Comparison of ENCODE assay signal across 21 cellular contexts in genomic region chr3:16538505-16538904, GRCh38.
"Had no signal": no experiment of that assay in that cellular context is flagged by ENCODE, and none has a peak within 500 bp of the region (broad histone marks: within the 10 kb centered on the region; RNA-seq: fewer than 3 reads in every experiment).

No MANE protein-coding gene starts in this region.

- H3K27ac ChIP-seq: brain microvascular endothelial cell, colonic mucosa, epithelial cell of prostate, lower lobe of right lung, thoracic aorta had no signal

- DNase-seq: activated CD4-positive, alpha-beta memory T cell treated with anti-CD3 and anti-CD28 coated beads, Interleukin-2, amount 10 ng/mL, durations not matched to agents 7 days and 5 days; activated CD4-positive, alpha-beta T cell treated with anti-CD3 and anti-CD28 coated beads for 4 hours; activated CD8-positive, alpha-beta memory T cell treated with anti-CD3 and anti-CD28 coated beads, Interleukin-2, amount 10 ng/mL, durations not matched to agents 7 days and 5 days; activated naive CD4-positive, alpha-beta T cell treated with Interleukin-2 at 50 U/mL for 16 hours; anterior cingulate cortex; brain microvascular endothelial cell; central memory CD4-positive, alpha-beta T cell; colonic mucosa; endodermal cell; foreskin melanocyte; glutamatergic neuron; hippocampal formation; islet precursor cell; lower lobe of right lung; naive thymus-derived CD8-positive, alpha-beta T cell; nucleus accumbens; stimulated activated naive B cell treated with anti-CD40 and anti-IgM and Interleukin-4, amounts not matched to agents 10 μg/mL and 1 μg/mL and 100 μg/mL, for 72 hours had no signal

- H3K27me3 ChIP-seq: brain microvascular endothelial cell had no signal

- ATAC-seq: activated CD8-positive, alpha-beta memory T cell treated with anti-CD3 and anti-CD28 coated beads, Interleukin-2, amount 10 ng/mL, durations not matched to agents 7 days and 5 days; lower lobe of right lung; naive thymus-derived CD8-positive, alpha-beta T cell; stimulated activated naive B cell treated with anti-CD40 and anti-IgM and Interleukin-4, amounts not matched to agents 10 μg/mL and 1 μg/mL and 100 μg/mL, for 72 hours; WTC11 had no signal

- H3K4me1 ChIP-seq: colonic mucosa, lower lobe of right lung had no signal

- H3K4me3 Mint-ChIP-seq: activated CD4-positive, alpha-beta memory T cell treated with anti-CD3 and anti-CD28 coated beads, Interleukin-2, amount 10 ng/mL, durations not matched to agents 7 days and 5 days; activated CD8-positive, alpha-beta memory T cell treated with anti-CD3 and anti-CD28 coated beads, Interleukin-2, amount 10 ng/mL, durations not matched to agents 7 days and 5 days; endodermal cell; naive thymus-derived CD8-positive, alpha-beta T cell; stimulated activated naive B cell treated with anti-CD40 and anti-IgM and Interleukin-4, amounts not matched to agents 10 μg/mL and 1 μg/mL and 100 μg/mL, for 72 hours; WTC11 had no signal

- H3K9me3 ChIP-seq: colonic mucosa, lower lobe of right lung, thoracic aorta had no signal

- H3K27ac Mint-ChIP-seq: activated CD4-positive, alpha-beta memory T cell treated with anti-CD3 and anti-CD28 coated beads, Interleukin-2, amount 10 ng/mL, durations not matched to agents 7 days and 5 days; activated CD8-positive, alpha-beta memory T cell treated with anti-CD3 and anti-CD28 coated beads, Interleukin-2, amount 10 ng/mL, durations not matched to agents 7 days and 5 days; activated T-helper 2 cell treated with anti-CD3 and anti-CD28 coated beads, Interferon-gamma antibody, Interleukin-2, Interleukin-4, amounts not matched to agents 10 μg/mL and 5 μg/mL and 100 μg/mL, durations not matched to agents 14 hours and 24 hours and 36 hours; endodermal cell; stimulated activated naive B cell treated with anti-CD40 and anti-IgM and Interleukin-4, amounts not matched to agents 10 μg/mL and 1 μg/mL and 100 μg/mL, for 72 hours; WTC11 had no signal

- H3K4me3 ChIP-seq: colonic mucosa, lower lobe of right lung, thoracic aorta had no signal

- H3K36me3 ChIP-seq: brain microvascular endothelial cell, colonic mucosa, lower lobe of right lung, thoracic aorta had no signal

- H3K9me3 Mint-ChIP-seq: activated CD4-positive, alpha-beta memory T cell treated with anti-CD3 and anti-CD28 coated beads, Interleukin-2, amount 10 ng/mL, durations not matched to agents 7 days and 5 days; activated T-helper 2 cell treated with anti-CD3 and anti-CD28 coated beads, Interferon-gamma antibody, Interleukin-2, Interleukin-4, amounts not matched to agents 10 μg/mL and 5 μg/mL and 100 μg/mL, durations not matched to agents 14 hours and 24 hours and 36 hours; endodermal cell; naive thymus-derived CD8-positive, alpha-beta T cell had no signal

- H3K36me3 Mint-ChIP-seq: activated CD8-positive, alpha-beta memory T cell treated with anti-CD3 and anti-CD28 coated beads, Interleukin-2, amount 10 ng/mL, durations not matched to agents 7 days and 5 days; naive thymus-derived CD8-positive, alpha-beta T cell; WTC11 had no signal
